Comparison of ENCODE assay signal across 8 cellular contexts in genomic region chrX:111098874-111099273, GRCh38. TPM values are rescaled to one million over a fixed set of nuclear protein-coding genes. Genes with fewer than 3 reads are reported as not detected.
DNase-seq lines count a peak whose midpoint lies in the region; ATAC-seq and TF ChIP-seq lines count a peak whose summit lies in the region.

No MANE protein-coding gene starts in this region.

- H3K36me3 Mint-ChIP-seq in T-helper 17 cell (ENCODE audit: low read depth) (no peaks in the 10 kb centered on the region), immature natural killer cell (no peaks in the 10 kb centered on the region)

- H3K27me3 Mint-ChIP-seq in T-helper 17 cell (no peaks in the 10 kb centered on the region), immature natural killer cell (ENCODE audit: low read depth in 3 of 3) (peaks cover 5 to 15% (median 13%) of the 10 kb centered on the region in 3 donors)

- H3K27ac ChIP-seq in ascending aorta: peak overlapping the region in 1 of 2 donors; percentile 48

- TF ChIP-seq CTCF in BE2C (IDR thresholded peaks at IDR 0.05; ENCODE audit: low read depth, low read length) (peak; percentile 72), ascending aorta (IDR thresholded peaks at IDR 0.05) (peak; percentile 51 to 80 (median 68)), lower leg skin (IDR thresholded peaks at IDR 0.05) (no peak)

- H3K27me3 ChIP-seq in BE2C (peaks cover 3% of the 10 kb centered on the region; the same call in 1 of the 2 replicates), ascending aorta (no peaks in the 10 kb centered on the region)

- H3K36me3 ChIP-seq in BE2C (no peaks in the 10 kb centered on the region), ascending aorta (no peaks in the 10 kb centered on the region)

- H3K27ac Mint-ChIP-seq in T-helper 17 cell: peak overlapping the region; percentile 92
- H3K27ac Mint-ChIP-seq in immature natural killer cell: no peak overlapping the region

- intact Hi-C loops in ascending aorta (cut with DNase I): loop anchor here (5.0 to 10.0 kb wide), 3 partner anchors 583 to 1094 kb away; partner anchors contain the start of genes ALG13 and TMEM164
- intact Hi-C loops in lower leg skin (cut with DNase I; ENCODE audit: low total_unique reads): no loop called here

- no peaks in the 10 kb centered on the region for H3K4me1 ChIP-seq in BE2C
- no peaks in the 10 kb centered on the region for H3K4me1 ChIP-seq in ascending aorta

- H3K9me3 ChIP-seq in BE2C (no peaks in the 10 kb centered on the region), T-helper 17 cell (ENCODE audit: control insufficient read depth, low read length, poor library complexity, severe bottlenecking) (no peaks in the 10 kb centered on the region), ascending aorta (no peaks in the 10 kb centered on the region)

- peaks cover 0 to 1% (median 0%) of the 10 kb centered on the region in 6 donors for H3K9me3 Mint-ChIP-seq in immature natural killer cell

- ATAC-seq in GM19025 (IDR thresholded peaks at IDR 0.05; ENCODE audit: low read depth, unreplicated experiment) (peak; percentile 45), HG03354 (IDR thresholded peaks at IDR 0.05; ENCODE audit: poor library complexity, severe bottlenecking, unreplicated experiment) (peak; percentile 64), T-helper 17 cell (peak; percentile 80)

- WGBS in lower leg skin, 2 donors: 23 to 34% methylated on average over 20 to 22 of the region's 22 CpGs

- H3K4me3 Mint-ChIP-seq in T-helper 17 cell (peak overlapping the region; percentile 73), immature natural killer cell (peak overlapping the region in 3 of 5 donors; percentile 18 to 60 (median 33))

- TF ChIP-seq POLR2A in lower leg skin (IDR thresholded peaks at IDR 0.05): no peak

- no peak overlapping the region for H3K4me3 ChIP-seq in BE2C (ENCODE audit: low read depth, low read length)
- H3K4me3 ChIP-seq in ascending aorta: peak overlapping the region in 1 of 2 donors; percentile 76
- no peak overlapping the region for H3K4me3 ChIP-seq in lower leg skin (ENCODE audit: low read depth, poor library complexity, severe bottlenecking)

- H3K4me1 Mint-ChIP-seq in T-helper 17 cell (peaks cover 14% of the 10 kb centered on the region), immature natural killer cell (peaks cover 18 to 25% of the 10 kb centered on the region in 2 donors)

- peak; percentile 63 for DNase-seq in BE2C
- DNase-seq in T-helper 17 cell: peak; percentile 44 to 64 (median 48)
- peak in 1 of 2 donors; percentile 65 for DNase-seq in ascending aorta (ENCODE audit: low spot score in 2 of 2)
- peak; percentile 36 to 52 (median 46) for DNase-seq in immature natural killer cell
- peak; percentile 48 to 51 for DNase-seq in stimulated activated CD4-positive, alpha-beta T cell treated with anti-CD3 and anti-CD28 coated beads, Interleukin-4, amount 100 ng/mL, for 48 hours (ENCODE audit: low read depth in 2 of 2)
- no peak for DNase-seq in lower leg skin (ENCODE audit: low spot score in 2 of 2)

RNA-seq across cellular contexts. Expression of gene PAK3, which starts 2.9 kb away (rescaled TPM):
- polyA plus RNA-seq in BE2C (2012; ENCODE audit: insufficient read depth, insufficient read length, low read depth): 0.29 TPM
- total RNA-seq in T-helper 17 cell (1 to 10 TPM; 1.4 to 2.7 TPM), ascending aorta (0.64 TPM), lower leg skin (1 to 10 TPM; 1.3 to 7.0 (median 4.0) TPM)
- under 1 TPM in 1 of 3 donors, not detected in 2; 0.12 TPM for polyA plus RNA-seq in immature natural killer cell

Comparison
In these comparisons a context has a peak if more than half of its experiments do, and no peak if none do; other contexts are left out.
1. DNase-seq: peak in BE2C (single experiment), T-helper 17 cell (3 of 3), immature natural killer cell (3 of 3) and stimulated activated CD4-positive, alpha-beta T cell treated with anti-CD3 and anti-CD28 coated beads, Interleukin-4, amount 100 ng/mL, for 48 hours (2 of 2); none in lower leg skin (0 of 2).
2. CTCF ChIP-seq: peak in BE2C (single experiment) and ascending aorta (3 of 3); none in lower leg skin (0 of 3).
3. Peak in every context shown above with its lines, with median percentiles within 50 percentile points of each other: ATAC-seq.